In the genomic region with DNA sequence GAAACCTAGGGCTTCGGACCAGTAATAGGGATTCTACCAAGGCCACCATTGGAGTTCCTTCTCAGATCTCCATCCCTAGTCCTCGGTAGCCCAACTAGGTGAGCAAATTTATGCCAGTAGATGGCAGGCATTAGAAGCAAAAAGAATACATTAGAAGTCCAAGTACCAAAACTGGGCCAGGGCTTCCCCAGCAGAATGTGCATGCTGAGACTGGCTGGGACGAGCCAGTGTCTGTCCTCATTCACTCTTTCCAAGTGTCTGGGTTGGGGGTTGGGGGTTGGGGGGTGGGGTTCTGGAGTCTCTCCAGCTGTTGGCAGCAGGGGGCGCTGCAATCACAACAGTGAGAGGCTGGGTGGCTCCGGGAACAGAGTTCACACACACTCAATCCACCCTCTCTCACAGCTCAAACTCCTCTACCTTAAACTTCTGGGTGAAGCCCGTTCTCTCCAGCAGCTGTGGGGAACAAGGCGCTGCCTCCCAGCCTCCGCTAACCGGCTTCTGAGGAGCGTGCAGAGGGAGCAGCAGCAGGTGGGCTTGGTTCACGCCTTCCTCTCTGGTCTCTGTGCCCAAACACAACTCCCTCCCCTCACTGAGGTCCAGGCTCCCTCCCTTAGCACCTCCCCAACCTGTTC, we compare ENCODE assay signal across 9 cellular contexts. TPM values are rescaled to one million over a fixed set of nuclear protein-coding genes. Genes with fewer than 3 reads are reported as not detected.
DNase-seq lines count a peak whose midpoint lies in the region; ATAC-seq and TF ChIP-seq lines count a peak whose summit lies in the region.
"Had no signal": no experiment of that assay in that cellular context is flagged by ENCODE, and none has a peak within 500 bp of the region (broad histone marks: within the 10 kb centered on the region; RNA-seq: fewer than 3 reads in every experiment).

No MANE protein-coding gene starts in this region.

- 0 out of 2 replicates have a peak, but pooled peaks have one; percentile 11 for TF ChIP-seq CTCF in WI38 (IDR thresholded peaks at IDR 0.05; ENCODE audit: low read depth, low read length)

- H3K9ac ChIP-seq in ES-I3 (ENCODE audit: low read depth, low read length): peak overlapping the region; percentile 39; the same call in 1 of the 2 replicates

- H3K4me3 ChIP-seq in MG63 (no peak overlapping the region), WI38 (ENCODE audit: low read depth, low read length) (no peak overlapping the region)

- peaks cover 10% of the 10 kb centered on the region; the same call in 1 of the 2 replicates for H3K4me1 ChIP-seq in ES-I3 (ENCODE audit: insufficient read depth, low read length)

- no peaks in the 10 kb centered on the region for H3K9me3 ChIP-seq in ES-I3 (ENCODE audit: control insufficient read depth, insufficient read depth, low read length)
- no peaks in the 10 kb centered on the region for H3K9me3 ChIP-seq in MG63

- ATAC-seq in GM18858 (IDR thresholded peaks at IDR 0.05; ENCODE audit: unreplicated experiment) (no peak), HG02798 (IDR thresholded peaks at IDR 0.05; ENCODE audit: poor library complexity, unreplicated experiment) (no peak)

- DNase-seq in MG63 (peak; percentile 52), dermis blood vessel endothelial cell (peak; percentile 60), medulla oblongata (ENCODE audit: extremely low spot score) (peak; percentile 75), stromal cell of bone marrow (ENCODE audit: low read depth) (peak; percentile 38)

- H3K36me3 ChIP-seq in ES-I3 (ENCODE audit: insufficient read depth, low read length) (no peaks in the 10 kb centered on the region), MG63 (no peaks in the 10 kb centered on the region)

- H3K27me3 ChIP-seq in MG63: no peaks in the 10 kb centered on the region

RNA-seq across cellular contexts. Expression of a gene that starts 57.5 kb away (rescaled TPM):
- not detected in 2 replicates for total RNA-seq in MG63 (2014; rRNA removed; shearing (Covaris generic); ENCODE audit: low replicate concordance)
- total RNA-seq in dermis blood vessel endothelial cell: not detected in 2 replicates
- total RNA-seq: activated CD8-positive, alpha-beta memory T cell treated with anti-CD3 and anti-CD28 coated beads for 36 hours had no signal

RNA-seq across cellular contexts. Expression of a gene that starts 59.9 kb away (rescaled TPM):
- not detected in 2 replicates for total RNA-seq in MG63 (2014; rRNA removed; shearing (Covaris generic); ENCODE audit: low replicate concordance)
- total RNA-seq in dermis blood vessel endothelial cell: not detected in 2 replicates
- total RNA-seq: activated CD8-positive, alpha-beta memory T cell treated with anti-CD3 and anti-CD28 coated beads for 36 hours had no signal
